24 cellular contexts compared by ENCODE assay signal in the genomic region with DNA sequence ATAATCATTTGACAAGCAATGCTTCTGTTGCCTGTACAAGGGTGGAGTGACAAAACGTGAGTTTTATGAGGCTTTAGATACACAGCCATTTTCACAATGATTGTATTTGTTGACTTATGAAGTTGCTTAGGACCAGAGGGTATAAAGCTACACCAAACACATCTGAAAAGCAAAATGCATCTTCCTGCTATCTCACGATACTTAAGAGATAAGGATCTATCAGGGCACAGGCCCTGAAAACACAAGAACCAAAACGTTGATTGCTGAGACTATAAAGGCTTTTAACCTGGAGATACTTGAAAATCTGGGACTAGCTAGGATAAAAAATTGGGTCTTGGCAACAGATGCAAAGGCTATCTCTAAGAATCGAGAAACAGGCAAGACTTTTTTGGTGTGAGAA.
"Had no signal": no experiment of that assay in that cellular context is flagged by ENCODE, and none has a peak within 500 bp of the region (broad histone marks: within the 10 kb centered on the region; RNA-seq: fewer than 3 reads in every experiment).

No MANE protein-coding gene starts in this region.

- H3K4me1 Mint-ChIP-seq: T-helper 17 cell had no signal

- H3K27me3 ChIP-seq: MG63, SJSA1 had no signal

- H3K4me3 Mint-ChIP-seq: T-helper 17 cell had no signal

- H3K27ac Mint-ChIP-seq: T-helper 17 cell had no signal

- H3K9me3 ChIP-seq: MG63, SJSA1 had no signal

- H3K27ac ChIP-seq: SJSA1, SK-N-MC had no signal

- H3K4me3 ChIP-seq: MG63, SJSA1, SK-N-MC had no signal

- ATAC-seq: HepG2, T-helper 17 cell had no signal

- H3K27me3 Mint-ChIP-seq: T-helper 17 cell had no signal

- DNase-seq: IMR-90, Karpas-422, KG1, MG63, NCI-H1092, NCI-H1105 treated with DMSO at 0.1 percent for 48 hours, NCI-H1436 treated with DMSO at 0.1 percent for 48 hours, NCI-H1694, NCI-H2029, NCI-H2081 treated with DMSO at 0.1 percent for 48 hours, NCI-H226, NCI-H446, NCI-H510A, NCI-H524 treated with DMSO at 0.1 percent for 48 hours, NCI-H69, NCI-H774, Right ventricle myocardium superior, RPMI8226, SIG-M5, T-helper 1 cell, T-helper 17 cell had no signal

- H3K36me3 ChIP-seq: MG63, SJSA1 had no signal

- H3K4me1 ChIP-seq: SJSA1 had no signal
